Comparison of ENCODE assay signal across 27 cellular contexts in the genomic region with DNA sequence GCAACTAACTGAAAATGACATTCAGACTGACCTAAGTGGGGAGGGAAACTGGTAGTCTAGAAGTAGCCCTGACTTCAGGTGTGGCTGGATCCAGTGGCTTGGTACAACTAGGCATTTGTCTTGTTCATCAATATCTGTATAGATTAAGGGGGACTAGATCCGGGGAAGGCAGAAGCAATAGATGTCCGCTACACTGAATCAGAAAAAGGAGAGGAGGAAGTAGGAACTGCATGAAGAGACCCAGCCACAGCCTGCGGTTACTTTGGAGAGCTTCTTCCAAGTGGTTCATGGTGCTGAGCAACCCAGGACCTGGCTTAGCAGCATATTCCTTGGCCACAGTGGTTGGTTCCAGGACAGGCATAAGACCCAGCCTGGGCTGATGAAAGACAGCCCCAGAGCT. TPM values are rescaled to one million over a fixed set of nuclear protein-coding genes. Genes with fewer than 3 reads are reported as not detected.
DNase-seq lines count a peak whose midpoint lies in the region; ATAC-seq and TF ChIP-seq lines count a peak whose summit lies in the region.
"Had no signal": no experiment of that assay in that cellular context is flagged by ENCODE, and none has a peak within 500 bp of the region (broad histone marks: within the 10 kb centered on the region; RNA-seq: fewer than 3 reads in every experiment).

No MANE protein-coding gene starts in this region.

- in situ Hi-C loops in brain microvascular endothelial cell (cut with HindIII; ENCODE audit: low pct_ligation_motif_present, low sequenced_read_pairs), result no loop called here

- no peak overlapping the region for H3K4me3 Mint-ChIP-seq in WTC11
- H3K4me3 Mint-ChIP-seq: activated naive CD8-positive, alpha-beta T cell; activated T-helper 1 cell treated with anti-CD3 and anti-CD28 coated beads, Interleukin-12 subunit alpha, Interleukin-12 subunit beta, Interleukin-2, Interleukin-4 antibody, amounts not matched to agents 30 ng/mL and 10 ng/mL and 1 ng/mL, durations not matched to agents 14 hours and 24 hours and 36 hours; CD8-positive, alpha-beta T cell; central memory CD8-positive, alpha-beta T cell had no signal

- H3K4me3 ChIP-seq in brain microvascular endothelial cell (ENCODE audit: low read depth, low read length), result no peak overlapping the region
- H3K4me3 ChIP-seq: GM23248, spleen had no signal

- no peak overlapping the region for H3K27ac ChIP-seq in brain microvascular endothelial cell
- H3K27ac ChIP-seq: GM23248, RWPE1, spleen had no signal

- CTCF ChIA-PET in WTC11 (lab: Charles Lee), result interaction anchor here (1.3 to 1.7 kb wide), 2 partner anchors 10 to 38 kb away, joined by 6 to 8 read pairs; partner anchors contain the start of gene PRODH2

- no peaks in the 10 kb centered on the region for H3K36me3 Mint-ChIP-seq in WTC11
- H3K36me3 Mint-ChIP-seq: activated naive CD8-positive, alpha-beta T cell; CD8-positive, alpha-beta T cell had no signal

- DNase-seq in Daoy (ENCODE audit: low read depth) (peak; percentile 26), Kasumi-1 (lab: John Stamatoyannopoulos, UW) (peak; percentile 96 to 97), OCI-M2 (lab: John Stamatoyannopoulos, UW; ENCODE audit: unreplicated experiment) (peak; percentile 89), WTC11 (ENCODE audit: low spot score) (no peak), NCI-H1417 treated with DMSO at 0.1 percent for 48 hours (lab: John Stamatoyannopoulos, UW) (no peak), brain microvascular endothelial cell (no peak), mucosa of gallbladder (ENCODE audit: low spot score) (no peak)
- DNase-seq: activated CD4-positive, alpha-beta T cell treated with anti-CD3 and anti-CD28 coated beads for 48 hours; CD8-positive, alpha-beta T cell; GM23248; IMR-90; NCI-H1048; NCI-H2029; retina; spleen; stimulated activated CD4-positive, alpha-beta T cell treated with anti-CD3 and anti-CD28 coated beads, Interleukin-4, amount 100 ng/mL, for 1 hour; stimulated activated naive CD4-positive, alpha-beta T cell; SW 1271 had no signal

- POLR2A ChIA-PET in WTC11 (lab: Charles Lee), result interaction anchor here (0.6 kb wide), 1 partner anchor 24 kb away, joined by 4 read pairs; no protein-coding TSS in a partner anchor

- H3K36me3 ChIP-seq in brain microvascular endothelial cell (replicated peaks), result no peaks in the 10 kb centered on the region
- H3K36me3 ChIP-seq: spleen had no signal

- H3K27ac Mint-ChIP-seq in WTC11, result no peak overlapping the region
- H3K27ac Mint-ChIP-seq: activated naive CD8-positive, alpha-beta T cell; activated T-helper 1 cell treated with anti-CD3 and anti-CD28 coated beads, Interleukin-12 subunit alpha, Interleukin-12 subunit beta, Interleukin-2, Interleukin-4 antibody, amounts not matched to agents 30 ng/mL and 10 ng/mL and 1 ng/mL, durations not matched to agents 14 hours and 24 hours and 36 hours; CD8-positive, alpha-beta T cell had no signal

- peaks cover 3% of the 10 kb centered on the region for H3K4me1 Mint-ChIP-seq in WTC11
- H3K4me1 Mint-ChIP-seq: central memory CD8-positive, alpha-beta T cell had no signal

- H3K27me3 Mint-ChIP-seq in WTC11 (ENCODE audit: low read depth), result peaks cover 48% of the 10 kb centered on the region

- TF ChIP-seq CTCF in WTC11 (IDR thresholded peaks at IDR 0.05) (no peak), brain microvascular endothelial cell (IDR thresholded peaks at IDR 0.05; ENCODE audit: low read depth, low read length, missing control alignments) (no peak)

- H3K9me3 Mint-ChIP-seq in WTC11, result no peaks in the 10 kb centered on the region
- H3K9me3 Mint-ChIP-seq: activated T-helper 1 cell treated with anti-CD3 and anti-CD28 coated beads, Interleukin-12 subunit alpha, Interleukin-12 subunit beta, Interleukin-2, Interleukin-4 antibody, amounts not matched to agents 30 ng/mL and 10 ng/mL and 1 ng/mL, durations not matched to agents 14 hours and 24 hours and 36 hours; CD8-positive, alpha-beta T cell; central memory CD8-positive, alpha-beta T cell had no signal

- ATAC-seq in WTC11 (peak; percentile 32; the same call in 1 of the 2 replicates), HG02588 (IDR thresholded peaks at IDR 0.05; ENCODE audit: unreplicated experiment) (no peak)
- ATAC-seq: CD8-positive, alpha-beta T cell had no signal

- H3K27me3 ChIP-seq in brain microvascular endothelial cell (replicated peaks), result no peaks in the 10 kb centered on the region

TF ChIP-seq in WTC11, 78 proteins besides CTCF, POLR2A, EP300 and RAD21 (continues in another document):
- TF ChIP-seq SMAD4 (CRISPR knock-in tag; IDR thresholded peaks at IDR 0.05), result no peak
- TF ChIP-seq, protein P1, sequence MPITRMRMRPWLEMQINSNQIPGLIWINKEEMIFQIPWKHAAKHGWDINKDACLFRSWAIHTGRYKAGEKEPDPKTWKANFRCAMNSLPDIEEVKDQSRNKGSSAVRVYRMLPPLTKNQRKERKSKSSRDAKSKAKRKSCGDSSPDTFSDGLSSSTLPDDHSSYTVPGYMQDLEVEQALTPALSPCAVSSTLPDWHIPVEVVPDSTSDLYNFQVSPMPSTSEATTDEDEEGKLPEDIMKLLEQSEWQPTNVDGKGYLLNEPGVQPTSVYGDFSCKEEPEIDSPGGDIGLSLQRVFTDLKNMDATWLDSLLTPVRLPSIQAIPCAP (CRISPR knock-in tag; IDR thresholded peaks at IDR 0.05), result no peak
- TF ChIP-seq CDX4 (CRISPR knock-in tag; IDR thresholded peaks at IDR 0.05; ENCODE audit: borderline replicate concordance), result no peak
- TF ChIP-seq ZNF532 (CRISPR knock-in tag; IDR thresholded peaks at IDR 0.05; ENCODE audit: borderline replicate concordance), result no peak

RNA-seq across cellular contexts. Expression of gene PRODH2, which starts 9.9 kb away (rescaled TPM):
- not detected in 2 replicates for total RNA-seq in Daoy (2014; rRNA removed; shearing (Covaris generic))
- total RNA-seq in WTC11 (2021), result 0.14 TPM in 1 of 3 replicates, not detected in the others
- total RNA-seq in mucosa of gallbladder, result 0.46 TPM
- total RNA-seq: activated T-helper 1 cell treated with anti-CD3 and anti-CD28 coated beads, Interleukin-12 subunit alpha, Interleukin-12 subunit beta, Interleukin-2, Interleukin-4 antibody, amounts not matched to agents 30 ng/mL and 10 ng/mL and 1 ng/mL, durations not matched to agents 14 hours and 24 hours and 36 hours; astrocyte; CD8-positive, alpha-beta T cell; GM23248; IMR-90; lung microvascular endothelial cell; myocyte; osteoblast; spleen had no signal

RNA-seq across cellular contexts. Expression of gene NPHS1, which starts 29.7 kb away (rescaled TPM):
- not detected in 2 replicates for total RNA-seq in Daoy (2014; rRNA removed; shearing (Covaris generic))
- 0.61 to 1.7 TPM (median 1.7 TPM) in 3 replicates for total RNA-seq in WTC11 (2021)
- total RNA-seq in mucosa of gallbladder, result 0.06 TPM
- total RNA-seq: astrocyte, GM23248, IMR-90, lung microvascular endothelial cell, myocyte, osteoblast had no signal

RNA-seq across cellular contexts. Expression of gene KIRREL2, which starts 34.1 kb away (rescaled TPM):
- total RNA-seq in Daoy (2014; rRNA removed; shearing (Covaris generic)), result 0.34 and 0.60 TPM in 2 replicates
- total RNA-seq in WTC11 (2021) (4.7 to 5.3 TPM (median 4.9 TPM) in 3 replicates), mucosa of gallbladder (0.12 TPM)
- total RNA-seq: GM23248, IMR-90, lung microvascular endothelial cell, myocyte, osteoblast had no signal

RNA-seq across cellular contexts. Expression of gene APLP1, which starts 45.8 kb away (rescaled TPM):
- total RNA-seq in Daoy (2014; rRNA removed; shearing (Covaris generic)), result 2.5 and 6.5 TPM in 2 replicates
- total RNA-seq in WTC11 (2021) (15.5 to 24.0 TPM (median 20.2 TPM) in 3 replicates), mucosa of gallbladder (85.6 TPM)
- total RNA-seq: CD8-positive, alpha-beta T cell had no signal

RNA-seq across cellular contexts. Expression of gene ARHGAP33, which starts 47.2 kb away (rescaled TPM):
- 7.0 and 9.0 TPM in 2 replicates for total RNA-seq in Daoy (2014; rRNA removed; shearing (Covaris generic))
- total RNA-seq in WTC11 (2021) (36.8 to 43.9 TPM (median 39.8 TPM) in 3 replicates), mucosa of gallbladder (20.1 TPM)

Comparison
In these comparisons a context has a peak if more than half of its experiments do, and no peak if none do; other contexts are left out.
1. DNase-seq: peak in Daoy (single experiment), Kasumi-1 (2 of 2) and OCI-M2 (single experiment); none in WTC11 (single experiment), NCI-H1417 treated with DMSO at 0.1 percent for 48 hours (single experiment), brain microvascular endothelial cell (single experiment) and mucosa of gallbladder (single experiment).